Comparison of ENCODE assay signal across 15 cellular contexts in genomic region chr10:70164179-70164578, GRCh38. TPM values are rescaled to one million over a fixed set of nuclear protein-coding genes. Genes with fewer than 3 reads are reported as not detected.
A peak's percentile ranks its signal among the peaks of the same experiment; 100 is the strongest.
DNase-seq lines count a peak whose midpoint lies in the region; ATAC-seq lines count a peak whose summit lies in the region.
"Had no signal": no experiment of that assay in that cellular context is flagged by ENCODE, and none has a peak within 500 bp of the region (broad histone marks: within the 10 kb centered on the region; RNA-seq: fewer than 3 reads in every experiment).

No MANE protein-coding gene starts in this region.

- peak overlapping the region in 3 of 4 donors; percentile 47 to 61 (median 59) for H3K4me3 Mint-ChIP-seq in CD4-positive, CD25-positive, alpha-beta regulatory T cell
- peak overlapping the region; percentile 64 to 78 (median 74) for H3K4me3 Mint-ChIP-seq in immature natural killer cell
- H3K4me3 Mint-ChIP-seq in T-helper 17 cell, result no peak overlapping the region

- H3K27ac Mint-ChIP-seq in CD4-positive, CD25-positive, alpha-beta regulatory T cell, result peak overlapping the region in 1 of 3 donors; percentile 34
- peak overlapping the region; percentile 78 to 94 (median 88) for H3K27ac Mint-ChIP-seq in immature natural killer cell
- H3K27ac Mint-ChIP-seq in T-helper 17 cell, result no peak overlapping the region

- peaks cover 50 to 89% (median 75%) of the 10 kb centered on the region in 4 donors for H3K4me1 Mint-ChIP-seq in CD4-positive, CD25-positive, alpha-beta regulatory T cell
- H3K4me1 Mint-ChIP-seq in immature natural killer cell, result peaks cover 76 to 99% of the 10 kb centered on the region in 2 donors
- peaks cover 48% of the 10 kb centered on the region for H3K4me1 Mint-ChIP-seq in T-helper 17 cell

- H3K36me3 ChIP-seq in CD4-positive, CD25-positive, alpha-beta regulatory T cell (ENCODE audit: control insufficient read depth, insufficient read depth, low read length), result peaks cover 41% of the 10 kb centered on the region
- H3K36me3 ChIP-seq: thoracic aorta had no signal

- no peak for ATAC-seq in CD4-positive, CD25-positive, alpha-beta regulatory T cell (ENCODE audit: low read depth in 2 of 2)
- ATAC-seq in HG03432 (IDR thresholded peaks at IDR 0.05; ENCODE audit: unreplicated experiment), result no peak
- no peak for ATAC-seq in T-helper 17 cell
- ATAC-seq: body of pancreas, Right ventricle myocardium inferior had no signal

- H3K36me3 Mint-ChIP-seq in CD4-positive, CD25-positive, alpha-beta regulatory T cell, result peaks cover 32% of the 10 kb centered on the region
- H3K36me3 Mint-ChIP-seq in immature natural killer cell (peaks cover 7 to 25% (median 9%) of the 10 kb centered on the region in 3 donors), T-helper 17 cell (ENCODE audit: low read depth) (peaks cover 2% of the 10 kb centered on the region)

- H3K27me3 Mint-ChIP-seq in CD4-positive, CD25-positive, alpha-beta regulatory T cell, result no peaks in the 10 kb centered on the region
- H3K27me3 Mint-ChIP-seq in immature natural killer cell (ENCODE audit: low read depth in 3 of 3) (peaks cover 1 to 10% (median 6%) of the 10 kb centered on the region in 3 donors), T-helper 17 cell (no peaks in the 10 kb centered on the region)

- H3K27ac ChIP-seq in CD4-positive, CD25-positive, alpha-beta regulatory T cell (ENCODE audit: insufficient read depth, low read length, poor library complexity, severe bottlenecking), result no peak overlapping the region
- H3K27ac ChIP-seq: body of pancreas, hepatocyte, prostate gland, thoracic aorta, WERI-Rb-1 had no signal

- H3K9me3 Mint-ChIP-seq in CD4-positive, CD25-positive, alpha-beta regulatory T cell, result no peaks in the 10 kb centered on the region
- peaks cover 0 to under 1% (median 0%) of the 10 kb centered on the region in 6 donors for H3K9me3 Mint-ChIP-seq in immature natural killer cell

- peak in 1 of 3 donors; percentile 19 for DNase-seq in CD4-positive, CD25-positive, alpha-beta regulatory T cell
- peak; percentile 4 for DNase-seq in GDM1 (lab: John Stamatoyannopoulos, UW)
- peak; percentile 65 for DNase-seq in SIG-M5 (lab: John Stamatoyannopoulos, UW)
- DNase-seq in immature natural killer cell, result no peak
- DNase-seq in T-helper 17 cell, result no peak
- no peak for DNase-seq in kidney glomerular epithelial cell (lab: John Stamatoyannopoulos, UW)
- DNase-seq: body of pancreas; NCI-H82; stimulated activated CD4-positive, alpha-beta T cell treated with anti-CD3 and anti-CD28 coated beads, Interleukin-15, amount 100 ng/mL, for 24 hours; WERI-Rb-1 had no signal

- no peaks in the 10 kb centered on the region for H3K27me3 ChIP-seq in CD4-positive, CD25-positive, alpha-beta regulatory T cell (ENCODE audit: control insufficient read depth, insufficient read depth, low read length)
- H3K27me3 ChIP-seq: body of pancreas, hepatocyte had no signal

- H3K4me3 ChIP-seq in CD4-positive, CD25-positive, alpha-beta regulatory T cell (ENCODE audit: low read depth, low read length), result peak overlapping the region; percentile 22
- H3K4me3 ChIP-seq: body of pancreas, hepatocyte, prostate gland, thoracic aorta had no signal

- H3K9me3 ChIP-seq in CD4-positive, CD25-positive, alpha-beta regulatory T cell (ENCODE audit: control insufficient read depth in 2 of 2, low read length in 2 of 2), result no peaks in the 10 kb centered on the region
- H3K9me3 ChIP-seq in T-helper 17 cell (ENCODE audit: control insufficient read depth, low read length, poor library complexity, severe bottlenecking), result no peaks in the 10 kb centered on the region
- H3K9me3 ChIP-seq: body of pancreas, prostate gland, thoracic aorta had no signal

- peaks cover 58% of the 10 kb centered on the region for H3K4me1 ChIP-seq in CD4-positive, CD25-positive, alpha-beta regulatory T cell (ENCODE audit: control insufficient read depth, insufficient read depth, low read length, poor library complexity, severe bottlenecking)
- H3K4me1 ChIP-seq: prostate gland had no signal

RNA-seq across cellular contexts. Expression of gene SAR1A, which starts 6.1 kb away (rescaled TPM):
- 108 TPM for total RNA-seq in CD4-positive, CD25-positive, alpha-beta regulatory T cell
- polyA plus RNA-seq in CD4-positive, CD25-positive, alpha-beta regulatory T cell, result 10 to 100 TPM; 14.5 to 46.4 (median 31.1) TPM
- polyA plus RNA-seq in immature natural killer cell, result 10 to 100 TPM; 50.4 to 77.1 (median 71.2) TPM
- total RNA-seq in T-helper 17 cell, result 100 to 1,000 TPM; 131 to 132 TPM

RNA-seq across cellular contexts. Expression of gene TYSND1, which starts 17.7 kb away (rescaled TPM):
- total RNA-seq in CD4-positive, CD25-positive, alpha-beta regulatory T cell, result 15.2 TPM
- 10 to 100 TPM; 15.0 to 28.1 (median 20.3) TPM for polyA plus RNA-seq in CD4-positive, CD25-positive, alpha-beta regulatory T cell
- polyA plus RNA-seq in immature natural killer cell, result 10 to 100 TPM; 16.6 to 20.0 (median 18.3) TPM
- total RNA-seq in T-helper 17 cell, result 10 to 100 TPM; 14.2 to 14.9 TPM

RNA-seq across cellular contexts. Expression of gene AIFM2, which starts 31.6 kb away (rescaled TPM):
- 5.5 TPM for total RNA-seq in CD4-positive, CD25-positive, alpha-beta regulatory T cell
- polyA plus RNA-seq in CD4-positive, CD25-positive, alpha-beta regulatory T cell, result 1 to 10 TPM; 2.0 to 2.4 (median 2.2) TPM
- 1 to 10 TPM; 1.4 to 2.6 (median 2.1) TPM for polyA plus RNA-seq in immature natural killer cell
- total RNA-seq in T-helper 17 cell, result 1 to 10 TPM; 2.1 to 3.0 TPM

Comparison
In these comparisons a context has a peak if more than half of its experiments do, and no peak if none do; other contexts are left out.
1. DNase-seq: peak in GDM1 (single experiment) and SIG-M5 (single experiment); none in immature natural killer cell (0 of 3), T-helper 17 cell (0 of 3) and kidney glomerular epithelial cell (single experiment).